16 cellular contexts compared by ENCODE assay signal in the genomic region with DNA sequence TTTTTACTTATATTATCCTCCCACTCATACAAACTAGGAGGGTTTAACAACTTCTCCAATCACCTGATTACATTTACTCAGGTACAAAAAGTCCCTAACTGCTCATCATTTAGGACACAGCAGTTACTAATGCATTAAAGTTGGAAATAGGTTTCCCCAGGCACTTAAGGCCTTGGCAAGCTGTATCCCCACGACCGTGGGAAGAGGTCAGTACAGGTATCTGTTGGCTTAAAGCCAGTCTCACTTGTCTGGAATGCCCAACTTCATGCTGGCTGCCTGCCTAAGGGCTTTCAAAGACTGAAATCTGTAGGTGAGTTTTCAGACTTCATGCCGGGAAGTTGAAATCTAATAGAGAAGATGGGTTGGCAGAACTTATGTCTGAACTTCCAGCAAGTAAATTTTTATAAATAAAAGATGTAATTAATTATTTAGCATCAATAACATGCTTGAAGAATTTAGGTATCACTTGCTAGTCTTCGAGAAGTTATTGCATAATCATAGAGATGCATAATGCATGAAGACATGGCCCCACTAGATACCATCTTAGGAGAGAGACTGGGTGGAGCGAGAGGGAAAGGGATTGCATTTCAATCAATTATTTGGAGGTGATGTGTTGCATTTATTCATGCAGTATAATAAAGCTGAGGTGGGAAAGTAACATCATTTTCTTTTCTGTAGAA. TPM values are rescaled to one million over a fixed set of nuclear protein-coding genes. Genes with fewer than 3 reads are reported as not detected.
DNase-seq lines count a peak whose midpoint lies in the region; TF ChIP-seq lines count a peak whose summit lies in the region.
"Had no signal": no experiment of that assay in that cellular context is flagged by ENCODE, and none has a peak within 500 bp of the region (broad histone marks: within the 10 kb centered on the region; RNA-seq: fewer than 3 reads in every experiment).

No MANE protein-coding gene starts in this region.

- DNase-seq in DMS79 treated with DMSO at 0.1 percent for 48 hours (lab: John Stamatoyannopoulos, UW) (peak; percentile 64), NCI-H69 (lab: John Stamatoyannopoulos, UW) (peak; percentile 42), dorsolateral prefrontal cortex (no peak), mesendoderm (peak; percentile 62), activated gamma-delta T cell treated with Interleukin-2 at 50 U/mL for 16 hours (no peak), NCI-H146 treated with DMSO at 0.1 percent for 48 hours (lab: John Stamatoyannopoulos, UW; ENCODE audit: unreplicated experiment) (no peak), NCI-H2081 (lab: John Stamatoyannopoulos, UW) (no peak)
- no peak for DNase-seq in stimulated activated CD4-positive, alpha-beta T cell treated with anti-CD3 and anti-CD28 coated beads, Interleukin-2, amount 100 ng/mL, for 24 hours
- DNase-seq: activated CD8-positive, alpha-beta T cell treated with anti-CD3 and anti-CD28 coated beads for 36 hours; KBM-7; NCI-H1417 treated with DMSO at 0.1 percent for 48 hours; stimulated activated naive B cell treated with anti-CD40 and anti-IgM and Interleukin-4, amounts not matched to agents 10 μg/mL and 1 μg/mL and 100 μg/mL, for 72 hours had no signal

- H3K18ac ChIP-seq in mesendoderm (ENCODE audit: low read length), result no peak overlapping the region

- no peak overlapping the region for H2BK5ac ChIP-seq in mesendoderm (ENCODE audit: low read length)

- no peak for TF ChIP-seq CTCF in dorsolateral prefrontal cortex (IDR thresholded peaks at IDR 0.05 in 54 of 56, conservative IDR thresholded peaks at IDR 0.05 in 2 of 56; ENCODE audit: low read depth in 1 of 56, partially characterized antibody in 56 of 56)

- no peak overlapping the region for H4K8ac ChIP-seq in mesendoderm (ENCODE audit: low read depth, low read length)

- no peaks in the 10 kb centered on the region for H3K79me2 ChIP-seq in mesendoderm (ENCODE audit: control insufficient read depth, insufficient read depth, low read length)
- H3K79me2 ChIP-seq: parathyroid adenoma had no signal

- no CpG with 5 or more reads among the region's 5 CpGs for WGBS in mesendoderm (ENCODE audit: extremely low coverage, insufficient coverage, low lambda C conversion rate)

- no peak overlapping the region for H3K4ac ChIP-seq in mesendoderm (ENCODE audit: low read depth, low read length)

- no peak overlapping the region for H3K4me3 ChIP-seq in dorsolateral prefrontal cortex
- no peak overlapping the region for H3K4me3 ChIP-seq in mesendoderm (ENCODE audit: low read length)
- H3K4me3 ChIP-seq: adrenal gland, HAP-1, vagina had no signal

- intact Hi-C loops in dorsolateral prefrontal cortex (cut with DNase I), result loop anchor here (5.0 to 10.0 kb wide), 2 partner anchors 50 to 282 kb away; partner anchors contain the start of gene SCD5 (in 1 of the 2)

- H4K5ac ChIP-seq in mesendoderm (ENCODE audit: low read length), result no peak overlapping the region

- no peak overlapping the region for H3K23ac ChIP-seq in mesendoderm (ENCODE audit: low read length)

- H2BK120ac ChIP-seq in mesendoderm (ENCODE audit: low read depth, low read length), result no peak overlapping the region

- no peaks in the 10 kb centered on the region for H3K36me3 ChIP-seq in mesendoderm (ENCODE audit: control insufficient read depth, insufficient read depth, low read length)
- H3K36me3 ChIP-seq: adrenal gland, HAP-1, vagina had no signal

- peaks cover 9% of the 10 kb centered on the region for H3K4me1 ChIP-seq in mesendoderm (ENCODE audit: control insufficient read depth, low read depth, low read length)
- H3K4me1 ChIP-seq: HAP-1, parathyroid adenoma, vagina had no signal

- no peak overlapping the region for H3K9ac ChIP-seq in mesendoderm (ENCODE audit: low read length)
- H3K9ac ChIP-seq: parathyroid adenoma had no signal

- H3K4me2 ChIP-seq in mesendoderm (ENCODE audit: low read length), result no peak overlapping the region

- no peaks in the 10 kb centered on the region for H3K79me1 ChIP-seq in mesendoderm (ENCODE audit: low read length)

- no peak overlapping the region for H2BK15ac ChIP-seq in mesendoderm (replicated peaks; ENCODE audit: low read depth)

- H3K56ac ChIP-seq in mesendoderm (ENCODE audit: low read length), result no peak overlapping the region

- no peaks in the 10 kb centered on the region for H3K27me3 ChIP-seq in dorsolateral prefrontal cortex
- no peaks in the 10 kb centered on the region for H3K27me3 ChIP-seq in mesendoderm (ENCODE audit: insufficient read depth, low read length, poor library complexity)
- H3K27me3 ChIP-seq: adrenal gland, vagina had no signal

- peak overlapping the region in 50 of 59 donors; percentile 9 to 95 (median 75) for H3K27ac ChIP-seq in dorsolateral prefrontal cortex
- no peak overlapping the region for H3K27ac ChIP-seq in mesendoderm (ENCODE audit: low read depth, low read length)
- H3K27ac ChIP-seq: parathyroid adenoma, vagina had no signal

- H2AK5ac ChIP-seq in mesendoderm (ENCODE audit: low read length), result no peak overlapping the region

RNA-seq across cellular contexts. Expression of gene SCD5, which starts 54.2 kb away (rescaled TPM):
- 100 to 1,000 TPM; 191 to 439 (median 289) TPM for total RNA-seq in dorsolateral prefrontal cortex
- polyA plus RNA-seq in mesendoderm (2013, experiment 1 of 2), result 0.97 TPM
- polyA plus RNA-seq in mesendoderm (2013, experiment 2 of 2), result 0.88 TPM

Comparison
In these comparisons a context has a peak if more than half of its experiments do, and no peak if none do; other contexts are left out.
1. DNase-seq: peak in DMS79 treated with DMSO at 0.1 percent for 48 hours (single experiment), NCI-H69 (single experiment) and mesendoderm (single experiment); none in dorsolateral prefrontal cortex (0 of 10), stimulated activated CD4-positive, alpha-beta T cell treated with anti-CD3 and anti-CD28 coated beads, Interleukin-2, amount 100 ng/mL, for 24 hours (0 of 2), activated gamma-delta T cell treated with Interleukin-2 at 50 U/mL for 16 hours (single experiment), NCI-H146 treated with DMSO at 0.1 percent for 48 hours (single experiment) and NCI-H2081 (0 of 2).